ENCODE assay signal across 1 cellular context in the genomic region with DNA sequence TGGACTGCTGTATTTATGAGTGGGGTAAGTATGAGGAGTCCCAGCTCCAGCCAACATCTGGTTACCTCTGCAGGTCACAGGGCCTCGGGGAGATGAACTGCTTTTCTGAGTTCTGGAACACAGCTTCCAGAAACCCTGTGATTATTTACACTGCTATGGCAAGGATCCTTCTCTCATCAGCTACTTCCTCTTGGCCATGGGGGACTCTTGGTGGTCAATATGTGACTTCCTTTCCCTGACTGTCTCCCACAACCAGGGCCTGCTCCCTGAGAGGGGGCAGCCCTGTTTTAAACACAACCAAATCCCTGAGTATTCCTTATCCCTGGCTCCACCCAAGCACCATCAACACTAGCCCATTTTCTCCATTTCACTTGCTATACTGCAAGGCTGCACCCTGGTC.
TF ChIP-seq lines count a peak whose summit lies in the region.

No MANE protein-coding gene starts in this region.

TF ChIP-seq in SK-N-SH, 30 proteins besides CTCF, POLR2A, EP300 and RAD21 (continued from another document):
- no peak for TF ChIP-seq USF1 (IDR thresholded peaks at IDR 0.05; ENCODE audit: borderline replicate concordance, low read depth)
- TF ChIP-seq, protein P1, sequence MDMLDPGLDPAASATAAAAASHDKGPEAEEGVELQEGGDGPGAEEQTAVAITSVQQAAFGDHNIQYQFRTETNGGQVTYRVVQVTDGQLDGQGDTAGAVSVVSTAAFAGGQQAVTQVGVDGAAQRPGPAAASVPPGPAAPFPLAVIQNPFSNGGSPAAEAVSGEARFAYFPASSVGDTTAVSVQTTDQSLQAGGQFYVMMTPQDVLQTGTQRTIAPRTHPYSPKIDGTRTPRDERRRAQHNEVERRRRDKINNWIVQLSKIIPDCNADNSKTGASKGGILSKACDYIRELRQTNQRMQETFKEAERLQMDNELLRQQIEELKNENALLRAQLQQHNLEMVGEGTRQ (IDR thresholded peaks at IDR 0.05; ENCODE audit: borderline replicate concordance, low read depth, low read length) = no peak
- TF ChIP-seq FOSL2 (IDR thresholded peaks at IDR 0.05; ENCODE audit: borderline replicate concordance, low read depth) = no peak
- no peak for TF ChIP-seq NFIC (IDR thresholded peaks at IDR 0.05; ENCODE audit: borderline replicate concordance)
- TF ChIP-seq ELF1 (IDR thresholded peaks at IDR 0.05) = no peak
- no peak for TF ChIP-seq IRF3 (IDR thresholded peaks at IDR 0.05; ENCODE audit: low read depth, low read length)
- TF ChIP-seq SIN3A (IDR thresholded peaks at IDR 0.05; ENCODE audit: borderline replicate concordance, low read depth, low read length) = no peak
- TF ChIP-seq GABPA (IDR thresholded peaks at IDR 0.05; ENCODE audit: low read depth) = no peak
